ENCODE assay signal across 8 cellular contexts in the genomic region with DNA sequence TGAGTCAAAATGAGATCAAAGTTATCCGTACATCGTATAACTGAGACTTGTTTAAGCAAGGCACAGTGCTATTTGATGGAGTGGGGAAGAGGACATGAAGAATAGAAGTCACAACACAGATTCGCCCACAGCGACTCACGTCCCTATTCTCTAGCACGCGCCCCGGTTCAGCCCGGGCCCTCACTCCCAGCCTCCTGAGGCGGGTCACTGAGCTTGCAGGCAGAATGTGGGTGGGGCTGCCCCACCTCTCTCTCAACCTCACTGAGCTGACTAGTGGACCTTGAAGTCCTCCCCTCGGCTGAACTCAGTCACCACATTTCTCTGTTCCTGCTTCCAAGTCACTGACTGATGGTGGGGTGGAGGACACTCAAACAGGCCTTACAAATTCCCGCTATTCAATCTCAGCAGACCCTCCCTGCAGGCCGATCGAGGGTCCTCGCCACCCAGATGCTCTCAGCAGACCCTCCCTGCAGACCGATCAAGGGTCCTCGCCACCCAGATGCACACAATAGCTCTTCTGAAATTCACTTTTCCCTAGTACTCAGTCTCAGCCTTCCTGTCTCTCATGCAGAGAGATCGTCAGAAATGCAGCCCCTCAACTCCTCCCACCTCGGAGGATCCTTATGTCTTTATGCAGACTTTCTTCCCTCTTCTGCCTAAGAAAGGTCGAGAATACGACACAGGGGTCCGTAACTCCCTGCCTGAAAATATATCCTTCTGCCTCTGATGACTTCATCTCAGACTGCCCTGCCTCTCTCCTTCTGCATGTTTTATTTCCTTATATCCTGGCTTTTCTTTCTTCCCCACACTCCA. TPM values are rescaled to one million over a fixed set of nuclear protein-coding genes. Genes with fewer than 3 reads are reported as not detected.
DNase-seq lines count a peak whose midpoint lies in the region; ATAC-seq and TF ChIP-seq lines count a peak whose summit lies in the region.

No MANE protein-coding gene starts in this region.

- no peaks in the 10 kb centered on the region for H3K9me3 ChIP-seq in OCI-LY3 (ENCODE audit: insufficient read depth, low read length)

- H3K9me3 Mint-ChIP-seq in stimulated activated effector memory CD8-positive, alpha-beta T cell treated with anti-CD3 and anti-CD28 coated beads, Interleukin-12 subunit alpha, Interleukin-12 subunit beta, amount 100 ng/mL, for 72 hours: no peaks in the 10 kb centered on the region
- no peaks in the 10 kb centered on the region for H3K9me3 Mint-ChIP-seq in HFFc6

- DNase-seq in stimulated activated effector memory CD8-positive, alpha-beta T cell treated with anti-CD3 and anti-CD28 coated beads, Interleukin-12 subunit alpha, Interleukin-12 subunit beta, amount 100 ng/mL, for 72 hours (ENCODE audit: low spot score in 2 of 2): no peak
- DNase-seq in dedifferentiated amniotic fluid mesenchymal stem cell (ENCODE audit: extremely low spot score) (no peak), midbrain (lab: John Stamatoyannopoulos, UW) (no peak), HFFc6 (no peak), NCI-H2029 (lab: John Stamatoyannopoulos, UW) (no peak)

- no peaks in the 10 kb centered on the region for H3K79me2 ChIP-seq in OCI-LY3 (ENCODE audit: low read length)

- peaks cover 18% of the 10 kb centered on the region for H3K4me1 ChIP-seq in OCI-LY3 (ENCODE audit: low read length)

- H3K4me3 ChIP-seq in OCI-LY3 (ENCODE audit: low read length): peak overlapping the region; percentile 52

- no peak overlapping the region for H3K27ac Mint-ChIP-seq in stimulated activated effector memory CD8-positive, alpha-beta T cell treated with anti-CD3 and anti-CD28 coated beads, Interleukin-12 subunit alpha, Interleukin-12 subunit beta, amount 100 ng/mL, for 72 hours
- no peak overlapping the region for H3K27ac Mint-ChIP-seq in HFFc6

- H3K27me3 Mint-ChIP-seq in HFFc6 (ENCODE audit: insufficient read depth): peaks cover 26% of the 10 kb centered on the region

- ATAC-seq in GM19043 (IDR thresholded peaks at IDR 0.05; ENCODE audit: low read depth, unreplicated experiment): peak; percentile 90
- ATAC-seq in HG02840 (IDR thresholded peaks at IDR 0.05; ENCODE audit: low FRiP score, unreplicated experiment): peak; percentile 78
- peak; percentile 57 for ATAC-seq in stimulated activated effector memory CD8-positive, alpha-beta T cell treated with anti-CD3 and anti-CD28 coated beads, Interleukin-12 subunit alpha, Interleukin-12 subunit beta, amount 100 ng/mL, for 72 hours

- H3K36me3 Mint-ChIP-seq in stimulated activated effector memory CD8-positive, alpha-beta T cell treated with anti-CD3 and anti-CD28 coated beads, Interleukin-12 subunit alpha, Interleukin-12 subunit beta, amount 100 ng/mL, for 72 hours: no peaks in the 10 kb centered on the region
- H3K36me3 Mint-ChIP-seq in HFFc6 (ENCODE audit: low read depth): no peaks in the 10 kb centered on the region

- no peaks in the 10 kb centered on the region for H4K20me1 ChIP-seq in OCI-LY3 (ENCODE audit: insufficient read depth, low read length)

- H3K27ac ChIP-seq in OCI-LY3 (ENCODE audit: low read length): no peak overlapping the region

- TF ChIP-seq CTCF in OCI-LY3 (IDR thresholded peaks at IDR 0.05; ENCODE audit: low read depth, low read length) (no peak), HFFc6 (IDR thresholded peaks at IDR 0.05) (no peak)

- no peak overlapping the region for H2AFZ ChIP-seq in OCI-LY3 (ENCODE audit: low read depth, low read length)

- H3K4me3 Mint-ChIP-seq in stimulated activated effector memory CD8-positive, alpha-beta T cell treated with anti-CD3 and anti-CD28 coated beads, Interleukin-12 subunit alpha, Interleukin-12 subunit beta, amount 100 ng/mL, for 72 hours: no peak overlapping the region
- no peak overlapping the region for H3K4me3 Mint-ChIP-seq in HFFc6

- no peak overlapping the region for H3K9ac ChIP-seq in OCI-LY3 (ENCODE audit: low read length)

- H3K36me3 ChIP-seq in OCI-LY3 (replicated peaks; ENCODE audit: low read depth, low read length): no peaks in the 10 kb centered on the region

- peak overlapping the region; percentile 78 for H3K4me2 ChIP-seq in OCI-LY3 (ENCODE audit: low read length)

- no peaks in the 10 kb centered on the region for H3K4me1 Mint-ChIP-seq in stimulated activated effector memory CD8-positive, alpha-beta T cell treated with anti-CD3 and anti-CD28 coated beads, Interleukin-12 subunit alpha, Interleukin-12 subunit beta, amount 100 ng/mL, for 72 hours
- no peaks in the 10 kb centered on the region for H3K4me1 Mint-ChIP-seq in HFFc6 (ENCODE audit: low read depth)

- peaks cover 18% of the 10 kb centered on the region for H3K27me3 ChIP-seq in OCI-LY3 (ENCODE audit: low read depth, low read length)

RNA-seq across cellular contexts. Expression of a gene that starts 12.8 kb away (rescaled TPM):
- total RNA-seq in HFFc6 (2021; fragmentation: NEBNext Ultra II Directional; extraction: Animal tissue kit (Norgen Biotek cat#: 25700)): under 1 TPM; 0.12 to 0.41 (median 0.23) TPM
